In the genomic region with DNA sequence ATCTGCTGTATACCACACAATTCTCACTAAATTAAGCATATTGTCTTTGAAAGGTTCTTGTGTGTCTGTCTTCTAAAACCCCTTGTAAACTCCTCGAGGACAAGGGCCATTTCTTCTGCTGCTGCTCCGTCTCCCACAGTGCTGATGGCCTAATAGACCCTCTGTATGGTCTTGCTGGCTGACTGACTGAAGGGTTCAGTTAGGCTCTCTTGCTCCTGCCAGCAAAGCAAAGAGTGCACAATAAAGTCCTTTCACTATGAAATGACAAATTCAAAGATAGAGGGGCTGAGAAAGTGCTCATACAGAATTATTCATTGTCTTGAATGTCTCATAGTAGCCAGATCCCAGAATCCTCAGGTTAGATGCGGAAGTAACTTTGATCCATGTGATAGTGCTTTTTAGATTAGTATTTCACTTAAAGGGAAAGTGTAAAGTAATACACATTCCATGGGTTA, we compare ENCODE assay signal across 1 cellular context.
TF ChIP-seq lines count a peak whose summit lies in the region.

No MANE protein-coding gene starts in this region.

TF ChIP-seq in H1, 55 proteins besides CTCF, POLR2A, EP300 and RAD21:
- TF ChIP-seq GABPA (IDR thresholded peaks at IDR 0.05; ENCODE audit: borderline replicate concordance, insufficient read depth, low read length): no peak
- TF ChIP-seq CEBPB (IDR thresholded peaks at IDR 0.05; ENCODE audit: low read depth, low read length): no peak
- TF ChIP-seq, protein P1, sequence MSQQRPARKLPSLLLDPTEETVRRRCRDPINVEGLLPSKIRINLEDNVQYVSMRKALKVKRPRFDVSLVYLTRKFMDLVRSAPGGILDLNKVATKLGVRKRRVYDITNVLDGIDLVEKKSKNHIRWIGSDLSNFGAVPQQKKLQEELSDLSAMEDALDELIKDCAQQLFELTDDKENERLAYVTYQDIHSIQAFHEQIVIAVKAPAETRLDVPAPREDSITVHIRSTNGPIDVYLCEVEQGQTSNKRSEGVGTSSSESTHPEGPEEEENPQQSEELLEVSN (IDR thresholded peaks at IDR 0.05): no peak
- TF ChIP-seq MAFK (IDR thresholded peaks at IDR 0.05; ENCODE audit: low read depth, low read length): no peak
- TF ChIP-seq RFX5 (IDR thresholded peaks at IDR 0.05; ENCODE audit: borderline replicate concordance, low read depth, low read length): no peak
- no peak for TF ChIP-seq SIN3A (conservative IDR thresholded peaks at IDR 0.05 in 1 of 2, IDR thresholded peaks at IDR 0.05 in 1 of 2; ENCODE audit: low read depth in 1 of 2, low read length in 2 of 2)
- TF ChIP-seq TAF7 (optimal IDR thresholded peaks at IDR 0.05; ENCODE audit: borderline replicate concordance, low read depth, low read length): no peak
- TF ChIP-seq CTBP2 (IDR thresholded peaks at IDR 0.05; ENCODE audit: borderline replicate concordance, insufficient read depth, insufficient read length, low read length): no peak
- TF ChIP-seq SP1 (IDR thresholded peaks at IDR 0.05; ENCODE audit: low read depth, low read length): no peak
- TF ChIP-seq JUN (IDR thresholded peaks at IDR 0.05; ENCODE audit: low read depth, low read length): no peak
- TF ChIP-seq CBX5 (IDR thresholded peaks at IDR 0.05; ENCODE audit: low read depth, low read length): no peak
- no peak for TF ChIP-seq TBP (IDR thresholded peaks at IDR 0.05; ENCODE audit: low read depth, low read length)
- no peak for TF ChIP-seq SAP30 (IDR thresholded peaks at IDR 0.05; ENCODE audit: insufficient read depth, insufficient replicate concordance, low read length)
- TF ChIP-seq EZH2 (IDR thresholded peaks at IDR 0.05; ENCODE audit: low read depth, low read length, severe bottlenecking): no peak
- TF ChIP-seq NANOG (IDR thresholded peaks at IDR 0.05; ENCODE audit: insufficient read depth, low read depth, low read length, poor library complexity, severe bottlenecking): no peak
- TF ChIP-seq, protein P2, sequence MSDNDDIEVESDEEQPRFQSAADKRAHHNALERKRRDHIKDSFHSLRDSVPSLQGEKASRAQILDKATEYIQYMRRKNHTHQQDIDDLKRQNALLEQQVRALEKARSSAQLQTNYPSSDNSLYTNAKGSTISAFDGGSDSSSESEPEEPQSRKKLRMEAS (IDR thresholded peaks at IDR 0.05): no peak
- no peak for TF ChIP-seq HDAC2 (IDR thresholded peaks at IDR 0.05; ENCODE audit: borderline replicate concordance in 1 of 2, low read depth in 2 of 2, low read length in 2 of 2)
- no peak for TF ChIP-seq YY1 (IDR thresholded peaks at IDR 0.05; ENCODE audit: low read depth, low read length)
- TF ChIP-seq KDM5A (IDR thresholded peaks at IDR 0.05; ENCODE audit: low read length): no peak
